Comparison of ENCODE assay signal across 22 cellular contexts in genomic region chr16:65832679-65833078, GRCh38.
"Had no signal": no experiment of that assay in that cellular context is flagged by ENCODE, and none has a peak within 500 bp of the region (broad histone marks: within the 10 kb centered on the region; RNA-seq: fewer than 3 reads in every experiment).

No MANE protein-coding gene starts in this region.

- H3K27ac Mint-ChIP-seq: dendritic cell treated with granulocyte-macrophage colony-stimulating factor and Interleukin-4, amounts not matched to agents 40 ng/mL and 50 ng/mL, for 4 days; effector memory CD8-positive, alpha-beta T cell; natural killer cell; stimulated activated memory B cell treated with anti-CD40 and anti-IgM and Interleukin-4, amounts not matched to agents 10 μg/mL and 1 μg/mL and 100 μg/mL, for 72 hours; stimulated activated naive CD8-positive, alpha-beta T cell treated with anti-CD3 and anti-CD28 coated beads, Interleukin-15, Interleukin-2, amounts not matched to agents 100 ng/mL and 50 ng/mL, for 24 hours had no signal

- H3K4me1 ChIP-seq: esophagus muscularis mucosa, neural progenitor cell, pancreas, psoas muscle, spleen, tibial artery, upper lobe of left lung, uterus had no signal

- H3K4me3 ChIP-seq: esophagus muscularis mucosa, gastrocnemius medialis, neural progenitor cell, pancreas, psoas muscle, spleen, tibial artery, upper lobe of left lung, uterus had no signal

- H3K9me3 Mint-ChIP-seq: dendritic cell treated with granulocyte-macrophage colony-stimulating factor and Interleukin-4, amounts not matched to agents 40 ng/mL and 50 ng/mL, for 4 days; mesothelial cell of epicardium; natural killer cell; neural progenitor cell; stimulated activated memory B cell treated with anti-CD40 and anti-IgM and Interleukin-4, amounts not matched to agents 10 μg/mL and 1 μg/mL and 100 μg/mL, for 72 hours; stimulated activated naive CD8-positive, alpha-beta T cell treated with anti-CD3 and anti-CD28 coated beads, Interleukin-15, Interleukin-2, amounts not matched to agents 100 ng/mL and 50 ng/mL, for 24 hours had no signal

- FAIRE-seq: pancreas had no signal

- H3K36me3 Mint-ChIP-seq: mesothelial cell of epicardium; natural killer cell; neural progenitor cell; stimulated activated memory B cell treated with anti-CD40 and anti-IgM and Interleukin-4, amounts not matched to agents 10 μg/mL and 1 μg/mL and 100 μg/mL, for 72 hours had no signal

- ATAC-seq: effector memory CD8-positive, alpha-beta T cell; gastrocnemius medialis; left lobe of liver; psoas muscle; sciatic nerve; stimulated activated memory B cell treated with anti-CD40 and anti-IgM and Interleukin-4, amounts not matched to agents 10 μg/mL and 1 μg/mL and 100 μg/mL, for 72 hours had no signal

- H3K4me3 Mint-ChIP-seq: dendritic cell treated with granulocyte-macrophage colony-stimulating factor and Interleukin-4, amounts not matched to agents 40 ng/mL and 50 ng/mL, for 4 days; effector memory CD8-positive, alpha-beta T cell; mesothelial cell of epicardium; natural killer cell; neural progenitor cell; stimulated activated memory B cell treated with anti-CD40 and anti-IgM and Interleukin-4, amounts not matched to agents 10 μg/mL and 1 μg/mL and 100 μg/mL, for 72 hours; stimulated activated naive CD8-positive, alpha-beta T cell treated with anti-CD3 and anti-CD28 coated beads, Interleukin-15, Interleukin-2, amounts not matched to agents 100 ng/mL and 50 ng/mL, for 24 hours had no signal

- H3K27ac ChIP-seq: epithelial cell of prostate, esophagus muscularis mucosa, gastrocnemius medialis, neural progenitor cell, pancreas, psoas muscle, spleen, tibial artery, upper lobe of left lung, uterus had no signal

- H3K36me3 ChIP-seq: esophagus muscularis mucosa, gastrocnemius medialis, neural progenitor cell, pancreas, spleen, tibial artery, upper lobe of left lung, uterus had no signal

- H3K4me1 Mint-ChIP-seq: natural killer cell; stimulated activated memory B cell treated with anti-CD40 and anti-IgM and Interleukin-4, amounts not matched to agents 10 μg/mL and 1 μg/mL and 100 μg/mL, for 72 hours had no signal

- H3K27me3 Mint-ChIP-seq: dendritic cell treated with granulocyte-macrophage colony-stimulating factor and Interleukin-4, amounts not matched to agents 40 ng/mL and 50 ng/mL, for 4 days; effector memory CD8-positive, alpha-beta T cell; stimulated activated memory B cell treated with anti-CD40 and anti-IgM and Interleukin-4, amounts not matched to agents 10 μg/mL and 1 μg/mL and 100 μg/mL, for 72 hours had no signal

- DNase-seq: effector memory CD8-positive, alpha-beta T cell; gastrocnemius medialis; natural killer cell; nucleus accumbens; pancreas; psoas muscle; spleen; stimulated activated CD4-positive, alpha-beta T cell treated with anti-CD3 and anti-CD28 coated beads, Interleukin-15, amount 100 ng/mL, for 24 hours; stimulated activated CD4-positive, alpha-beta T cell treated with anti-CD3 and anti-CD28 coated beads, Interleukin-1b, Interleukin-23, amount 100 ng/mL, for 48 hours; stimulated activated CD4-positive, alpha-beta T cell treated with anti-CD3 and anti-CD28 coated beads, Interleukin-4, amount 100 ng/mL, for 24 hours; tibial artery; upper lobe of left lung; uterus had no signal

- H3K27me3 ChIP-seq: esophagus muscularis mucosa, gastrocnemius medialis, neural progenitor cell, pancreas, tibial artery, upper lobe of left lung, uterus had no signal

- H3K9me3 ChIP-seq: esophagus muscularis mucosa, gastrocnemius medialis, pancreas, psoas muscle, spleen, tibial artery, upper lobe of left lung, uterus had no signal
